ENCODE assay signal across 8 cellular contexts in genomic region chr16:67546761-67547422, GRCh38. TPM values are rescaled to one million over a fixed set of nuclear protein-coding genes. Genes with fewer than 3 reads are reported as not detected.
DNase-seq lines count a peak whose midpoint lies in the region; ATAC-seq, FAIRE-seq and TF ChIP-seq lines count a peak whose summit lies in the region.

No MANE protein-coding gene starts in this region.

- peak overlapping the region; percentile 97 for H3K27ac Mint-ChIP-seq in activated CD8-positive, alpha-beta memory T cell treated with anti-CD3 and anti-CD28 coated beads, Interleukin-2, amount 10 ng/mL, durations not matched to agents 7 days and 5 days
- peak overlapping the region; percentile 96 for H3K27ac Mint-ChIP-seq in stimulated activated memory B cell treated with anti-CD40 and anti-IgM and Interleukin-4, amounts not matched to agents 10 μg/mL and 1 μg/mL and 100 μg/mL, for 72 hours

- no peak for DNase-seq in BJ (ENCODE audit: low read depth)
- DNase-seq in NCI-H460 (ENCODE audit: extremely low read depth, low read depth) = peak; percentile 75
- peak; percentile 81 for DNase-seq in activated CD8-positive, alpha-beta memory T cell treated with anti-CD3 and anti-CD28 coated beads, Interleukin-2, amount 10 ng/mL, durations not matched to agents 7 days and 5 days
- DNase-seq in endothelial cell of umbilical vein (ENCODE audit: low read depth, low spot score) = peak; percentile 89
- peak; percentile 74 for DNase-seq in mucosa of gallbladder (ENCODE audit: low spot score)

- no peak overlapping the region for H3K4me3 Mint-ChIP-seq in activated CD8-positive, alpha-beta memory T cell treated with anti-CD3 and anti-CD28 coated beads, Interleukin-2, amount 10 ng/mL, durations not matched to agents 7 days and 5 days
- H3K4me3 Mint-ChIP-seq in stimulated activated memory B cell treated with anti-CD40 and anti-IgM and Interleukin-4, amounts not matched to agents 10 μg/mL and 1 μg/mL and 100 μg/mL, for 72 hours = peak overlapping the region; percentile 64

- H3K9ac ChIP-seq in endothelial cell of umbilical vein (replicated peaks; ENCODE audit: extremely low read depth, insufficient read depth, low read length) = peak overlapping the region; percentile 33

- no peaks in the 10 kb centered on the region for H3K9me1 ChIP-seq in endothelial cell of umbilical vein (replicated peaks; ENCODE audit: control insufficient read depth, extremely low read depth, insufficient read depth, low read length)

- no peaks in the 10 kb centered on the region for H4K20me1 ChIP-seq in endothelial cell of umbilical vein (replicated peaks; ENCODE audit: control insufficient read depth, extremely low read depth, insufficient read depth, low read length)

- peak; percentile 93 for FAIRE-seq in endothelial cell of umbilical vein (lab: Jason Lieb, UNC)

- H3K4me2 ChIP-seq in endothelial cell of umbilical vein (ENCODE audit: insufficient read depth, low read length) = peak overlapping the region; percentile 30

- POLR2A ChIA-PET in BJ (lab: Charles Lee) = no interaction called here
- POLR2A ChIA-PET in endothelial cell of umbilical vein (lab: Charles Lee) = interaction anchor here (1.0 to 2.5 kb wide), 6 partner anchors 9 to 113 kb away, joined by 3 to 24 read pairs (median 4); partner anchors contain the start of genes ACD, CARMIL2 and CTCF

- H3K27ac ChIP-seq in endothelial cell of umbilical vein (ENCODE audit: insufficient read depth, low read depth, low read length) = peak overlapping the region; percentile 83

- no peaks in the 10 kb centered on the region for H3K27me3 ChIP-seq in BJ (ENCODE audit: control insufficient read depth, insufficient read depth, low read length)
- H3K27me3 ChIP-seq in endothelial cell of umbilical vein (ENCODE audit: control insufficient read depth in 2 of 2, insufficient read depth in 2 of 2, low read length in 2 of 2) = no peaks in the 10 kb centered on the region

- TF ChIP-seq POLR2A in endothelial cell of umbilical vein (IDR thresholded peaks at IDR 0.05; ENCODE audit: low read depth, low read length) = peak; percentile 50

- H3K9me3 ChIP-seq in endothelial cell of umbilical vein (replicated peaks; ENCODE audit: control insufficient read depth, insufficient read depth, low read length) = no peaks in the 10 kb centered on the region

- CTCF ChIA-PET in BJ (lab: Yijun Ruan, JAX) (interaction anchor here (0.6 to 5.9 kb wide), 31 partner anchors 10 to 381 kb away, joined by 3 to 90 read pairs (median 5); partner anchors contain the start of genes ACD, C16orf86, CARMIL2 and CTCF), endothelial cell of umbilical vein (lab: Charles Lee) (interaction anchor here (0.6 to 14.4 kb wide), 33 partner anchors 9 to 191 kb away, joined by 3 to 246 read pairs (median 6); partner anchors contain the start of genes ACD, ATP6V0D1, C16orf86 and CARMIL2)
- CTCF ChIA-PET in activated CD8-positive, alpha-beta memory T cell treated with anti-CD3 and anti-CD28 coated beads, Interleukin-2, amount 10 ng/mL, durations not matched to agents 7 days and 5 days (lab: Charles Lee) = interaction anchor here (0.6 to 14.3 kb wide), 38 partner anchors 10 to 540 kb away, joined by 3 to 360 read pairs (median 5); partner anchors contain the start of genes ACD, C16orf86, CARMIL2 and CTCF

- ATAC-seq in GM18511 (IDR thresholded peaks at IDR 0.05; ENCODE audit: unreplicated experiment) = peak; percentile 44
- ATAC-seq in activated CD8-positive, alpha-beta memory T cell treated with anti-CD3 and anti-CD28 coated beads, Interleukin-2, amount 10 ng/mL, durations not matched to agents 7 days and 5 days = peak; percentile 57
- ATAC-seq in stimulated activated memory B cell treated with anti-CD40 and anti-IgM and Interleukin-4, amounts not matched to agents 10 μg/mL and 1 μg/mL and 100 μg/mL, for 72 hours = peak; percentile 49
- ATAC-seq in GM18873 (IDR thresholded peaks at IDR 0.05; ENCODE audit: low FRiP score, unreplicated experiment) = no peak

- H3K9me3 Mint-ChIP-seq in activated CD8-positive, alpha-beta memory T cell treated with anti-CD3 and anti-CD28 coated beads, Interleukin-2, amount 10 ng/mL, durations not matched to agents 7 days and 5 days (ENCODE audit: low read depth) = no peaks in the 10 kb centered on the region
- H3K9me3 Mint-ChIP-seq in stimulated activated memory B cell treated with anti-CD40 and anti-IgM and Interleukin-4, amounts not matched to agents 10 μg/mL and 1 μg/mL and 100 μg/mL, for 72 hours = no peaks in the 10 kb centered on the region

- peaks cover 23% of the 10 kb centered on the region for H3K4me1 ChIP-seq in endothelial cell of umbilical vein (ENCODE audit: control insufficient read depth, extremely low read depth, insufficient read depth, low read length)

- H3K4me1 Mint-ChIP-seq in activated CD8-positive, alpha-beta memory T cell treated with anti-CD3 and anti-CD28 coated beads, Interleukin-2, amount 10 ng/mL, durations not matched to agents 7 days and 5 days = peaks cover 40% of the 10 kb centered on the region
- peaks cover 82% of the 10 kb centered on the region for H3K4me1 Mint-ChIP-seq in stimulated activated memory B cell treated with anti-CD40 and anti-IgM and Interleukin-4, amounts not matched to agents 10 μg/mL and 1 μg/mL and 100 μg/mL, for 72 hours

- H3K79me2 ChIP-seq in endothelial cell of umbilical vein (ENCODE audit: control insufficient read depth, insufficient read depth, low read length) = peaks cover 3% of the 10 kb centered on the region

- dilution Hi-C loops in endothelial cell of umbilical vein (cut with MboI; ENCODE audit: extremely low pct_ligation_motif_present, low sequenced_read_pairs) = no loop called here

- H2AFZ ChIP-seq in endothelial cell of umbilical vein (ENCODE audit: low read depth, low read length) = no peak overlapping the region

- peaks cover 38% of the 10 kb centered on the region for H3K36me3 ChIP-seq in BJ (ENCODE audit: control insufficient read depth, insufficient read depth, low read length)
- H3K36me3 ChIP-seq in endothelial cell of umbilical vein (ENCODE audit: control insufficient read depth in 2 of 2, extremely low read depth in 1 of 2, insufficient read depth in 2 of 2, low read length in 2 of 2) = peaks cover 13 to 42% of the 10 kb centered on the region in 2 experiments

- no peaks in the 10 kb centered on the region for H3K27me3 Mint-ChIP-seq in activated CD8-positive, alpha-beta memory T cell treated with anti-CD3 and anti-CD28 coated beads, Interleukin-2, amount 10 ng/mL, durations not matched to agents 7 days and 5 days
- no peaks in the 10 kb centered on the region for H3K27me3 Mint-ChIP-seq in stimulated activated memory B cell treated with anti-CD40 and anti-IgM and Interleukin-4, amounts not matched to agents 10 μg/mL and 1 μg/mL and 100 μg/mL, for 72 hours

- intact Hi-C loops in endothelial cell of umbilical vein (cut with micrococcal nuclease) = loop anchor here (1.0 kb wide), 5 partner anchors 8 to 121 kb away; partner anchors contain the start of gene CTCF

- no TSS peak for BruUV-seq in endothelial cell of umbilical vein (replicated peaks; lab: Mats Ljungman, UMichigan)

- peaks cover 4% of the 10 kb centered on the region for H3K36me3 Mint-ChIP-seq in activated CD8-positive, alpha-beta memory T cell treated with anti-CD3 and anti-CD28 coated beads, Interleukin-2, amount 10 ng/mL, durations not matched to agents 7 days and 5 days
- H3K36me3 Mint-ChIP-seq in stimulated activated memory B cell treated with anti-CD40 and anti-IgM and Interleukin-4, amounts not matched to agents 10 μg/mL and 1 μg/mL and 100 μg/mL, for 72 hours = peaks cover 50% of the 10 kb centered on the region

- no peak overlapping the region for H3K4me3 ChIP-seq in BJ (ENCODE audit: low read depth, low read length)
- no peak overlapping the region for H3K4me3 ChIP-seq in endothelial cell of umbilical vein (replicated peaks in 1 of 3; ENCODE audit: insufficient read depth in 1 of 3, low read depth in 1 of 3, low read length in 3 of 3)

- TF ChIP-seq CTCF in BJ (IDR thresholded peaks at IDR 0.05; ENCODE audit: insufficient read depth, low read depth, low read length) (peak; percentile 95), endothelial cell of umbilical vein (IDR thresholded peaks at IDR 0.05; ENCODE audit: extremely low read depth in 1 of 2, insufficient read depth in 1 of 2, low read depth in 1 of 2, low read length in 2 of 2) (peak; percentile 93 to 97)

RNA-seq across cellular contexts. Expression of gene CTCF, which starts 15.4 kb away (rescaled TPM):
- polyA plus RNA-seq in BJ (2011; rRNA removed) (20.9 and 22.8 TPM in 2 replicates), endothelial cell of umbilical vein (16.9 and 20.7 TPM in 2 replicates)
- 20.3 and 21.6 TPM in 2 replicates for polyA minus RNA-seq in BJ (2011; rRNA and poly(A)+ RNA removed)
- 41.6 and 55.9 TPM in 2 replicates for total RNA-seq in NCI-H460 (2014; rRNA removed; shearing (Covaris generic))
- 24.5 and 25.7 TPM in 2 replicates for polyA plus RNA-seq in NCI-H460 (2014; cell fraction: nucleus; rRNA removed)
- total RNA-seq in activated CD8-positive, alpha-beta memory T cell treated with anti-CD3 and anti-CD28 coated beads, Interleukin-2, amount 10 ng/mL, durations not matched to agents 7 days and 5 days = 10 to 100 TPM; 74.0 to 81.8 TPM
- total RNA-seq in endothelial cell of umbilical vein (40.0 and 40.7 TPM in 2 replicates), mucosa of gallbladder (39.8 TPM)
- polyA plus RNA-seq in endothelial cell of umbilical vein (2011; cell fraction: cytosol; rRNA removed) = 27.9 and 31.1 TPM in 2 replicates
- 29.5 and 35.6 TPM in 2 replicates for polyA plus RNA-seq in endothelial cell of umbilical vein (2011; cell fraction: nucleus; rRNA removed)
- 26.3 and 34.7 TPM in 2 replicates for polyA plus RNA-seq in endothelial cell of umbilical vein (2012)
- polyA minus RNA-seq in endothelial cell of umbilical vein = 35.9 and 42.7 TPM in 2 replicates
- 32.0 TPM for polyA minus RNA-seq in endothelial cell of umbilical vein (2011; cell fraction: cytosol; rRNA and poly(A)+ RNA removed)
- polyA minus RNA-seq in endothelial cell of umbilical vein (2011; cell fraction: nucleus; rRNA and poly(A)+ RNA removed) = 21.0 and 28.5 TPM in 2 replicates

RNA-seq across cellular contexts. Expression of gene RIPOR1, which starts 18.3 kb away (rescaled TPM):
- polyA plus RNA-seq in BJ (2011; rRNA removed) (7.4 and 12.7 TPM in 2 replicates), endothelial cell of umbilical vein (41.6 and 45.3 TPM in 2 replicates)
- polyA minus RNA-seq in BJ (2011; rRNA and poly(A)+ RNA removed) = 14.6 and 27.2 TPM in 2 replicates
- total RNA-seq in NCI-H460 (2014; rRNA removed; shearing (Covaris generic)) = 21.9 and 24.1 TPM in 2 replicates
- 40.8 and 65.0 TPM in 2 replicates for polyA plus RNA-seq in NCI-H460 (2014; cell fraction: nucleus; rRNA removed)
- total RNA-seq in activated CD8-positive, alpha-beta memory T cell treated with anti-CD3 and anti-CD28 coated beads, Interleukin-2, amount 10 ng/mL, durations not matched to agents 7 days and 5 days = 10 to 100 TPM; 14.3 to 17.8 TPM
- total RNA-seq in endothelial cell of umbilical vein (137 and 144 TPM in 2 replicates), mucosa of gallbladder (70.6 TPM)
- 29.3 and 37.8 TPM in 2 replicates for polyA plus RNA-seq in endothelial cell of umbilical vein (2011; cell fraction: cytosol; rRNA removed)
- polyA plus RNA-seq in endothelial cell of umbilical vein (2011; cell fraction: nucleus; rRNA removed) = 161 and 168 TPM in 2 replicates
- polyA plus RNA-seq in endothelial cell of umbilical vein (2012) = 90.7 and 108 TPM in 2 replicates
- 46.1 and 61.3 TPM in 2 replicates for polyA minus RNA-seq in endothelial cell of umbilical vein
- 23.0 TPM for polyA minus RNA-seq in endothelial cell of umbilical vein (2011; cell fraction: cytosol; rRNA and poly(A)+ RNA removed)
- polyA minus RNA-seq in endothelial cell of umbilical vein (2011; cell fraction: nucleus; rRNA and poly(A)+ RNA removed) = 49.3 and 63.4 TPM in 2 replicates
